ENCODE assay signal across 12 cellular contexts in the genomic region with DNA sequence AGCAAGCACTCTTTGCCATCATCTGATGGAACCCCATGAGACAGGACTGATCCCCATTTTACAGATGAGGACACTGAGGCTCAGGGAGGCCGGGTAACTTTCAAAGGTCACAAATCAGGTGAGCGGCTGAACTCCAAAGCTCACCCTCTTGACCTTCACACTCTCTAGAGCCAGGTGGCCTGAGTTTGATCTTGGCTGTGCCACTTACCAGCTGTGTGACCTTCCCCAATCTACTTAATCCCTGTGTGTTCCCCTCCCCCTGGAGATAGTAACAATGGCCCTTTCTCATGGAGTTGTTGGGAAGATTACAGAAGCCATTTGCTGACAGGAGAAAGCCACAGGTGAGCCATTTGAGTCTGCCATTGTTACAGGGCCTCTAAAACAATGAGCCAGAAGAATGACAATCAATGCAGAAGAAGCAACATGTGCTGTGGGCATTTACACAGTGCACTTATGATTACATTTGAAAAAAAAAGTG. TPM values are rescaled to one million over a fixed set of nuclear protein-coding genes. Genes with fewer than 3 reads are reported as not detected.
"Had no signal": no experiment of that assay in that cellular context is flagged by ENCODE, and none has a peak within 500 bp of the region (broad histone marks: within the 10 kb centered on the region; RNA-seq: fewer than 3 reads in every experiment).

No MANE protein-coding gene starts in this region.

- H3K4me2 ChIP-seq: smooth muscle cell had no signal

- H3K27ac ChIP-seq: epithelial cell of prostate, gastrocnemius medialis, transverse colon had no signal

- ATAC-seq: activated naive CD4-positive, alpha-beta T cell treated with anti-CD3 and anti-CD28 coated beads, Interleukin-2, amount 50 U/mL, for 72 hours; gastrocnemius medialis; natural killer cell treated with Interleukin-12 subunit alpha and Interleukin-12 subunit beta and Interleukin-15 and Interleukin-18, amount 100 ng/mL, for 72 hours; right cardiac atrium; stimulated activated memory B cell treated with anti-CD40 and anti-IgM and Interleukin-4, amounts not matched to agents 10 μg/mL and 1 μg/mL and 100 μg/mL, for 72 hours had no signal

- H3K36me3 ChIP-seq: gastrocnemius medialis, transverse colon had no signal

- H3K9me3 ChIP-seq: gastrocnemius medialis, transverse colon had no signal

- DNase-seq: activated CD4-positive, alpha-beta T cell treated with anti-CD3 and anti-CD28 coated beads, Interleukin-2, amount 50 U/mL, for 1 hour; amniotic stem cell; effector memory CD4-positive, alpha-beta T cell; gastrocnemius medialis; occipital lobe; right cardiac atrium; transverse colon had no signal

- H3K4me3 ChIP-seq: gastrocnemius medialis, smooth muscle cell, transverse colon had no signal

- H3K4me1 ChIP-seq: gastrocnemius medialis, transverse colon had no signal

RNA-seq across cellular contexts. Expression of a gene that starts 34.5 kb away (rescaled TPM):
- total RNA-seq: activated naive CD4-positive, alpha-beta T cell treated with anti-CD3 and anti-CD28 coated beads, Interleukin-2, amount 50 U/mL, for 72 hours; natural killer cell treated with Interleukin-12 subunit alpha and Interleukin-12 subunit beta and Interleukin-15 and Interleukin-18, amount 100 ng/mL, for 72 hours had no signal
